ENCODE assay signal across 20 cellular contexts in genomic region chr14:53564870-53565269, GRCh38.
A peak's percentile ranks its signal among the peaks of the same experiment; 100 is the strongest.
DNase-seq lines count a peak whose midpoint lies in the region; ATAC-seq and TF ChIP-seq lines count a peak whose summit lies in the region.
"Had no signal": no experiment of that assay in that cellular context is flagged by ENCODE, and none has a peak within 500 bp of the region (broad histone marks: within the 10 kb centered on the region; RNA-seq: fewer than 3 reads in every experiment).

No MANE protein-coding gene starts in this region.

- H3K9me3 Mint-ChIP-seq in stimulated activated memory B cell treated with anti-CD40 and anti-IgM and Interleukin-4, amounts not matched to agents 10 μg/mL and 1 μg/mL and 100 μg/mL, for 72 hours, result peaks cover 11% of the 10 kb centered on the region

- H3K4me3 ChIP-seq in GM12865 (ENCODE audit: low read depth, low read length), result no peak overlapping the region

- H3K36me3 Mint-ChIP-seq in stimulated activated memory B cell treated with anti-CD40 and anti-IgM and Interleukin-4, amounts not matched to agents 10 μg/mL and 1 μg/mL and 100 μg/mL, for 72 hours, result peaks cover 5% of the 10 kb centered on the region

- no peaks in the 10 kb centered on the region for H3K27me3 Mint-ChIP-seq in stimulated activated memory B cell treated with anti-CD40 and anti-IgM and Interleukin-4, amounts not matched to agents 10 μg/mL and 1 μg/mL and 100 μg/mL, for 72 hours

- TF ChIP-seq CTCF in GM12865 (IDR thresholded peaks at IDR 0.05; ENCODE audit: insufficient read depth, low read depth, low read length, missing control alignments), result no peak

- DNase-seq in GM12865 (ENCODE audit: low read depth) (peak; percentile 27), Kasumi-1 (lab: John Stamatoyannopoulos, UW) (peak; percentile 29 to 34), T-helper 2 cell (no peak), ureter (ENCODE audit: low spot score) (no peak)
- DNase-seq: CD4-positive, alpha-beta memory T cell; EL; H7; KG1; NCI-H1417; NCI-H187; NCI-H2107; NCI-H2227 treated with DMSO at 0.1 percent for 48 hours; NCI-H510A treated with DMSO at 0.1 percent for 48 hours; NCI-H774; OCI-M1; SHP77 treated with DMSO at 0.1 percent for 48 hours; SK-N-SH had no signal

- peaks cover 13% of the 10 kb centered on the region for H3K4me1 Mint-ChIP-seq in stimulated activated memory B cell treated with anti-CD40 and anti-IgM and Interleukin-4, amounts not matched to agents 10 μg/mL and 1 μg/mL and 100 μg/mL, for 72 hours
- H3K4me1 Mint-ChIP-seq: CD4-positive, alpha-beta memory T cell had no signal

- H3K4me3 Mint-ChIP-seq in stimulated activated memory B cell treated with anti-CD40 and anti-IgM and Interleukin-4, amounts not matched to agents 10 μg/mL and 1 μg/mL and 100 μg/mL, for 72 hours, result no peak overlapping the region
- H3K4me3 Mint-ChIP-seq: CD4-positive, alpha-beta memory T cell had no signal

- ATAC-seq in GM21786 (IDR thresholded peaks at IDR 0.05; ENCODE audit: unreplicated experiment) (peak; percentile 51), HG03139 (IDR thresholded peaks at IDR 0.05; ENCODE audit: unreplicated experiment) (no peak)
- ATAC-seq in stimulated activated memory B cell treated with anti-CD40 and anti-IgM and Interleukin-4, amounts not matched to agents 10 μg/mL and 1 μg/mL and 100 μg/mL, for 72 hours, result peak; percentile 80

- no peak overlapping the region for H3K27ac Mint-ChIP-seq in stimulated activated memory B cell treated with anti-CD40 and anti-IgM and Interleukin-4, amounts not matched to agents 10 μg/mL and 1 μg/mL and 100 μg/mL, for 72 hours
- H3K27ac Mint-ChIP-seq: CD4-positive, alpha-beta memory T cell had no signal

Comparison
In these comparisons a context has a peak if more than half of its experiments do, and no peak if none do; other contexts are left out.
1. DNase-seq: peak in GM12865 (single experiment) and Kasumi-1 (2 of 2); none in T-helper 2 cell (0 of 5) and ureter (single experiment).